Comparison of ENCODE assay signal across 8 cellular contexts in the genomic region with DNA sequence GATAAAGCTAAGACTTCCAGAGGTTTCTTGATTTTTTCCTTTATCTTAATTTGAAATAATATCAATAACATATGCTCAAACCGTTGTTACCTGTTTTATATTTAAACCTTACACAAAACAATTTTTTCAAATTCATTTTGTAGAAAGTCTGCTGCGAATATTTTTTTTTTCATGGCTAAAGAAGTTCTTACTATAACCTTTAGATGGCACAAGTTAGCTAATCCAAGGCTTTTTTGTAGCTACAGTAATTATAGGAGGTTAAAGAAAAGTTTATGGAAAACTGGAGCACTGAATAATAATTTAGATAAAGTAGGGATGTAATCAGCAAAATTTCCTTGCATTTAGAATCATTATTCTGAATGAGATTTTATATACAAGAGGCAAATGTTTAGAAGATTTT.
DNase-seq lines count a peak whose midpoint lies in the region; ATAC-seq and TF ChIP-seq lines count a peak whose summit lies in the region.

No MANE protein-coding gene starts in this region.

- H3K9me3 Mint-ChIP-seq in MCF 10A (ENCODE audit: unreplicated experiment), result no peaks in the 10 kb centered on the region
- H3K9me3 Mint-ChIP-seq in activated T-helper 17 cell treated with anti-CD3 and anti-CD28 coated beads, Interleukin-2, amount 50 U/mL, for 72 hours, result no peaks in the 10 kb centered on the region

- POLR2A ChIA-PET in MCF 10A (lab: Yijun Ruan, JAX), result interaction anchor here (0.7 to 4.7 kb wide), 24 partner anchors 8 to 352 kb away, joined by 3 to 31 read pairs (median 4); a partner anchor contains a TSS

- no TSS peak for BruUV-seq in MCF 10A (replicated peaks; lab: Mats Ljungman, UMichigan)

- CTCF ChIA-PET in MCF 10A (lab: Yijun Ruan, JAX), result interaction anchor here (0.6 to 7.6 kb wide), 45 partner anchors 9 to 1747 kb away, joined by 3 to 204 read pairs (median 5); no protein-coding TSS in a partner anchor

- no peak overlapping the region for H3K4me3 Mint-ChIP-seq in MCF 10A (ENCODE audit: unreplicated experiment)
- H3K4me3 Mint-ChIP-seq in activated T-helper 17 cell treated with anti-CD3 and anti-CD28 coated beads, Interleukin-2, amount 50 U/mL, for 72 hours, result no peak overlapping the region

- no peaks in the 10 kb centered on the region for H3K36me3 Mint-ChIP-seq in MCF 10A (ENCODE audit: insufficient read depth, unreplicated experiment)
- no peaks in the 10 kb centered on the region for H3K36me3 Mint-ChIP-seq in activated T-helper 17 cell treated with anti-CD3 and anti-CD28 coated beads, Interleukin-2, amount 50 U/mL, for 72 hours (ENCODE audit: low read depth)

- WGBS in lower leg skin, 2 donors, result 10 to 11% methylated on average over 2 of the region's 2 CpGs

- intact Hi-C loops in MCF 10A (cut with micrococcal nuclease), result loop anchor here (1.0 to 5.0 kb wide), 6 partner anchors 53 to 361 kb away; a partner anchor contains a TSS
- intact Hi-C loops in lower leg skin (cut with DNase I; ENCODE audit: low total_unique reads), result loop anchor here (10.0 kb wide), 1 partner anchor 193 kb away; no protein-coding TSS in a partner anchor

- TF ChIP-seq CTCF in NB4 (IDR thresholded peaks at IDR 0.05; ENCODE audit: low read depth, low read length) (no peak), MCF 10A (IDR thresholded peaks at IDR 0.05; ENCODE audit: unreplicated experiment) (peak; percentile 66), lower leg skin (IDR thresholded peaks at IDR 0.05) (no peak)

- peak overlapping the region; percentile 35 for H3K27ac Mint-ChIP-seq in MCF 10A (ENCODE audit: low read depth, unreplicated experiment)
- H3K27ac Mint-ChIP-seq in activated T-helper 17 cell treated with anti-CD3 and anti-CD28 coated beads, Interleukin-2, amount 50 U/mL, for 72 hours, result no peak overlapping the region

- no peaks in the 10 kb centered on the region for H3K27me3 Mint-ChIP-seq in MCF 10A (ENCODE audit: insufficient read depth, unreplicated experiment)
- H3K27me3 Mint-ChIP-seq in activated T-helper 17 cell treated with anti-CD3 and anti-CD28 coated beads, Interleukin-2, amount 50 U/mL, for 72 hours, result peaks cover 19% of the 10 kb centered on the region

- H3K4me1 Mint-ChIP-seq in MCF 10A (ENCODE audit: insufficient read depth, unreplicated experiment), result peaks cover 51% of the 10 kb centered on the region
- no peaks in the 10 kb centered on the region for H3K4me1 Mint-ChIP-seq in activated T-helper 17 cell treated with anti-CD3 and anti-CD28 coated beads, Interleukin-2, amount 50 U/mL, for 72 hours

- ATAC-seq in activated T-helper 17 cell treated with anti-CD3 and anti-CD28 coated beads, Interleukin-2, amount 50 U/mL, for 72 hours (replicated peaks), result no peak
- no peak for ATAC-seq in HG03469 (IDR thresholded peaks at IDR 0.05; ENCODE audit: unreplicated experiment)

- DNase-seq in EH (ENCODE audit: low read depth), result peak; percentile 68
- peak; percentile 19 for DNase-seq in NB4 (ENCODE audit: low read depth)
- peak; percentile 56 for DNase-seq in MCF 10A (ENCODE audit: unreplicated experiment)
- DNase-seq in midbrain (lab: John Stamatoyannopoulos, UW), result peak; percentile 23
- DNase-seq in lower leg skin (ENCODE audit: low spot score in 2 of 2), result no peak
- no peak for DNase-seq in activated effector memory CD4-positive, alpha-beta T cell treated with Interleukin-2 at 50 U/mL for 16 hours

- no peak overlapping the region for H3K4me3 ChIP-seq in NB4 (ENCODE audit: low read depth, low read length)
- no peak overlapping the region for H3K4me3 ChIP-seq in lower leg skin (ENCODE audit: low read depth, poor library complexity, severe bottlenecking)

- TF ChIP-seq POLR2A in NB4 (IDR thresholded peaks at IDR 0.05; ENCODE audit: extremely low read depth, insufficient read length), result no peak
- no peak for TF ChIP-seq POLR2A in lower leg skin (IDR thresholded peaks at IDR 0.05)

Comparison
In these comparisons a context has a peak if more than half of its experiments do, and no peak if none do; other contexts are left out.
1. DNase-seq: peak in EH (single experiment), NB4 (single experiment), MCF 10A (single experiment) and midbrain (single experiment); none in lower leg skin (0 of 2) and activated effector memory CD4-positive, alpha-beta T cell treated with Interleukin-2 at 50 U/mL for 16 hours (single experiment).